ENCODE assay signal across 9 cellular contexts in the genomic region with DNA sequence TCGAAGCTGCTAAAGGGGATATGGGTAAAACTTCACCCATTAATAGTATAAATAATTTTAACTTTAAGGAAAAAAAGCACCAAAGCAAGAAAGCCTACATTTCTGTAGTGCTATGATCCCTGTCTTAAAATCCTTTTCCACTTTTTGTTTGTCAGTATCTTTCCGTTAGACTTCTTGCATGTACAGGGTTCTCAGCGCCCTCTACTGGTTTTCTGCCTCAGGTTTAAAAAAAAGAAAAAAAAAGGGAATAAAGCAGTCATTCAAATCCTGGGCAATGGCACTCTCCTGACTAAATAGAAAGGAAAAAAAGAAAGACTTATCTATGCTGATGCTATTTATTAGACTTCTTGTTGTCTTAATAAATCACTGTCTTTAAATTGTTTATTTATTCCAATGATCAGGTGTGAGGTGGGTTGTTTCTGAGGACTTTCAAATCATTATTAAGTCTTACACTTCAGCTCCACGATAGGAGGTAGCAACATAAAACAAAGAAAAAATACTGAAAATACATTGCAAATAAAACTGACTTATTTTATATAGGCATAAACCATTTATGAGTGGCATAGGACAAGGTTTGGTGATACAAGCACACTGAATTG.
DNase-seq lines count a peak whose midpoint lies in the region; ATAC-seq and TF ChIP-seq lines count a peak whose summit lies in the region.
"Had no signal": no experiment of that assay in that cellular context is flagged by ENCODE, and none has a peak within 500 bp of the region (broad histone marks: within the 10 kb centered on the region; RNA-seq: fewer than 3 reads in every experiment).

No MANE protein-coding gene starts in this region.

- no peak overlapping the region for H3K27ac ChIP-seq in CD4-positive, alpha-beta T cell (ENCODE audit: low read depth, low read length)
- H3K27ac ChIP-seq in GM23338 (ENCODE audit: low read depth) (no peak overlapping the region), WERI-Rb-1 (no peak overlapping the region)

- H3K27me3 ChIP-seq in CD4-positive, alpha-beta T cell (ENCODE audit: control insufficient read depth, insufficient read depth, low read length) = peaks cover 6% of the 10 kb centered on the region
- H3K27me3 ChIP-seq in GM23338 (ENCODE audit: insufficient read depth) = no peaks in the 10 kb centered on the region
- H3K27me3 ChIP-seq in WERI-Rb-1 (ENCODE audit: insufficient read depth, low read depth, severe bottlenecking) = no peaks in the 10 kb centered on the region

- H3K9me3 ChIP-seq in CD4-positive, alpha-beta T cell (ENCODE audit: control insufficient read depth, low read length) = no peaks in the 10 kb centered on the region
- H3K9me3 ChIP-seq in WERI-Rb-1 (ENCODE audit: severe bottlenecking) = no peaks in the 10 kb centered on the region

- H3F3A ChIP-seq in GM23338 (replicated peaks; ENCODE audit: low read depth) = no peaks in the 10 kb centered on the region

- H4K20me1 ChIP-seq in GM23338 (replicated peaks; ENCODE audit: insufficient read depth) = no peaks in the 10 kb centered on the region

- no peak for ATAC-seq in CD4-positive, alpha-beta T cell (ENCODE audit: poor library complexity)
- ATAC-seq in GM23338 (no peak; the same call in 2 of the 3 replicates), GM21423 (IDR thresholded peaks at IDR 0.05; ENCODE audit: unreplicated experiment) (no peak)
- ATAC-seq in activated T-helper 17 cell treated with anti-CD3 and anti-CD28 coated beads, Interleukin-2, amount 50 U/mL, for 72 hours (replicated peaks) = no peak
- ATAC-seq: T-cell had no signal

- intact Hi-C loops in CD4-positive, alpha-beta T cell (cut with DNase I, micrococcal nuclease) = loop anchor here (5.0 to 10.0 kb wide), 2 partner anchors 777 to 780 kb away; no protein-coding TSS in a partner anchor

- H3K27me3 Mint-ChIP-seq in CD4-positive, alpha-beta T cell = peaks cover 9% of the 10 kb centered on the region
- no peaks in the 10 kb centered on the region for H3K27me3 Mint-ChIP-seq in GM23338 (ENCODE audit: insufficient read depth, low read depth, poor library complexity)
- H3K27me3 Mint-ChIP-seq in activated T-helper 17 cell treated with anti-CD3 and anti-CD28 coated beads, Interleukin-2, amount 50 U/mL, for 72 hours = peaks cover 15% of the 10 kb centered on the region

- no peaks in the 10 kb centered on the region for H3K36me3 ChIP-seq in GM23338 (ENCODE audit: insufficient read depth)
- H3K36me3 ChIP-seq in WERI-Rb-1 = no peaks in the 10 kb centered on the region

- CTCF ChIA-PET in CD4-positive, alpha-beta T cell (lab: Charles Lee) = no interaction called here

- no peaks in the 10 kb centered on the region for H3K79me2 ChIP-seq in GM23338 (replicated peaks; ENCODE audit: insufficient read depth)

- H3K4me1 ChIP-seq in GM23338 (ENCODE audit: insufficient read depth) = no peaks in the 10 kb centered on the region

- no peaks in the 10 kb centered on the region for H3K9me3 Mint-ChIP-seq in CD4-positive, alpha-beta T cell
- H3K9me3 Mint-ChIP-seq in GM23338 = no peaks in the 10 kb centered on the region
- H3K9me3 Mint-ChIP-seq in activated T-helper 17 cell treated with anti-CD3 and anti-CD28 coated beads, Interleukin-2, amount 50 U/mL, for 72 hours = peaks cover 3% of the 10 kb centered on the region
- H3K9me3 Mint-ChIP-seq: T-cell had no signal

- no peaks in the 10 kb centered on the region for H3K36me3 Mint-ChIP-seq in CD4-positive, alpha-beta T cell (ENCODE audit: low read depth)
- no peaks in the 10 kb centered on the region for H3K36me3 Mint-ChIP-seq in GM23338 (ENCODE audit: low read depth)
- no peaks in the 10 kb centered on the region for H3K36me3 Mint-ChIP-seq in activated T-helper 17 cell treated with anti-CD3 and anti-CD28 coated beads, Interleukin-2, amount 50 U/mL, for 72 hours (ENCODE audit: low read depth)
- H3K36me3 Mint-ChIP-seq: T-cell had no signal

- no peak overlapping the region for H3K27ac Mint-ChIP-seq in CD4-positive, alpha-beta T cell
- H3K27ac Mint-ChIP-seq in GM23338 = no peak overlapping the region
- H3K27ac Mint-ChIP-seq in activated T-helper 17 cell treated with anti-CD3 and anti-CD28 coated beads, Interleukin-2, amount 50 U/mL, for 72 hours = no peak overlapping the region
- H3K27ac Mint-ChIP-seq: T-cell had no signal

- no peaks in the 10 kb centered on the region for H3K4me1 Mint-ChIP-seq in CD4-positive, alpha-beta T cell (ENCODE audit: low read depth)
- peaks cover 5% of the 10 kb centered on the region; the same call in 2 of the 3 replicates for H3K4me1 Mint-ChIP-seq in GM23338
- H3K4me1 Mint-ChIP-seq in activated T-helper 17 cell treated with anti-CD3 and anti-CD28 coated beads, Interleukin-2, amount 50 U/mL, for 72 hours = no peaks in the 10 kb centered on the region
- H3K4me1 Mint-ChIP-seq: T-cell had no signal

- POLR2A ChIA-PET in CD4-positive, alpha-beta T cell (lab: Charles Lee) = interaction anchor here (0.6 kb wide), 1 partner anchor 828 kb away, joined by 3 read pairs; no protein-coding TSS in a partner anchor

- peak in 2 of 10 experiments; percentile 0 to 2 for DNase-seq in CD4-positive, alpha-beta T cell
- peak; percentile 79 for DNase-seq in GM23338 (ENCODE audit: low spot score)
- DNase-seq in NCI-H2171 treated with DMSO at 0.1 percent for 48 hours (lab: John Stamatoyannopoulos, UW) = peak; percentile 64
- DNase-seq in WERI-Rb-1 = peak; percentile 81
- peak; percentile 80 for DNase-seq in globus pallidus (ENCODE audit: low spot score)
- DNase-seq in smooth muscle cell of the brain vasculature (ENCODE audit: low read depth, low spot score) = peak; percentile 49

- no peak overlapping the region for H3K4me3 ChIP-seq in GM23338
- H3K4me3 ChIP-seq in WERI-Rb-1 (ENCODE audit: low read depth, low read length) = no peak overlapping the region

- no peak overlapping the region for H2AFZ ChIP-seq in GM23338

- peak; percentile 55 for TF ChIP-seq CTCF in CD4-positive, alpha-beta T cell (IDR thresholded peaks at IDR 0.05)
- peak; percentile 72 to 95 for TF ChIP-seq CTCF in GM23338 (conservative IDR thresholded peaks at IDR 0.05; ENCODE audit: low read depth in 2 of 2)
- peak; percentile 82 for TF ChIP-seq CTCF in WERI-Rb-1 (IDR thresholded peaks at IDR 0.05; ENCODE audit: low read depth, low read length)

- H3K4me3 Mint-ChIP-seq in CD4-positive, alpha-beta T cell = no peak overlapping the region
- no peak overlapping the region for H3K4me3 Mint-ChIP-seq in GM23338
- no peak overlapping the region for H3K4me3 Mint-ChIP-seq in activated T-helper 17 cell treated with anti-CD3 and anti-CD28 coated beads, Interleukin-2, amount 50 U/mL, for 72 hours
- H3K4me3 Mint-ChIP-seq: T-cell had no signal

- peaks cover 5% of the 10 kb centered on the region; the same call in 1 of the 2 replicates for H3K9me2 ChIP-seq in GM23338 (ENCODE audit: insufficient read depth)

- H3K4me2 ChIP-seq in GM23338 = no peak overlapping the region

TF ChIP-seq in GM23338, 12 proteins besides CTCF, POLR2A, EP300 and RAD21 (continues in another document):
- no peak for TF ChIP-seq NANOG (IDR thresholded peaks at IDR 0.05; ENCODE audit: borderline replicate concordance)
- no peak for TF ChIP-seq ZNF114 (CRISPR knock-in tag; IDR thresholded peaks at IDR 0.05)
- no peak for TF ChIP-seq STAT1 (IDR thresholded peaks at IDR 0.05; ENCODE audit: unreplicated experiment)
- TF ChIP-seq CREB1 (CRISPR knock-in tag; IDR thresholded peaks at IDR 0.05; ENCODE audit: low read depth) = no peak
- TF ChIP-seq, protein P1, sequence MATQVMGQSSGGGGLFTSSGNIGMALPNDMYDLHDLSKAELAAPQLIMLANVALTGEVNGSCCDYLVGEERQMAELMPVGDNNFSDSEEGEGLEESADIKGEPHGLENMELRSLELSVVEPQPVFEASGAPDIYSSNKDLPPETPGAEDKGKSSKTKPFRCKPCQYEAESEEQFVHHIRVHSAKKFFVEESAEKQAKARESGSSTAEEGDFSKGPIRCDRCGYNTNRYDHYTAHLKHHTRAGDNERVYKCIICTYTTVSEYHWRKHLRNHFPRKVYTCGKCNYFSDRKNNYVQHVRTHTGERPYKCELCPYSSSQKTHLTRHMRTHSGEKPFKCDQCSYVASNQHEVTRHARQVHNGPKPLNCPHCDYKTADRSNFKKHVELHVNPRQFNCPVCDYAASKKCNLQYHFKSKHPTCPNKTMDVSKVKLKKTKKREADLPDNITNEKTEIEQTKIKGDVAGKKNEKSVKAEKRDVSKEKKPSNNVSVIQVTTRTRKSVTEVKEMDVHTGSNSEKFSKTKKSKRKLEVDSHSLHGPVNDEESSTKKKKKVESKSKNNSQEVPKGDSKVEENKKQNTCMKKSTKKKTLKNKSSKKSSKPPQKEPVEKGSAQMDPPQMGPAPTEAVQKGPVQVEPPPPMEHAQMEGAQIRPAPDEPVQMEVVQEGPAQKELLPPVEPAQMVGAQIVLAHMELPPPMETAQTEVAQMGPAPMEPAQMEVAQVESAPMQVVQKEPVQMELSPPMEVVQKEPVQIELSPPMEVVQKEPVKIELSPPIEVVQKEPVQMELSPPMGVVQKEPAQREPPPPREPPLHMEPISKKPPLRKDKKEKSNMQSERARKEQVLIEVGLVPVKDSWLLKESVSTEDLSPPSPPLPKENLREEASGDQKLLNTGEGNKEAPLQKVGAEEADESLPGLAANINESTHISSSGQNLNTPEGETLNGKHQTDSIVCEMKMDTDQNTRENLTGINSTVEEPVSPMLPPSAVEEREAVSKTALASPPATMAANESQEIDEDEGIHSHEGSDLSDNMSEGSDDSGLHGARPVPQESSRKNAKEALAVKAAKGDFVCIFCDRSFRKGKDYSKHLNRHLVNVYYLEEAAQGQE (IDR thresholded peaks at IDR 0.05; ENCODE audit: unreplicated experiment) = no peak
- TF ChIP-seq EZH2 (IDR thresholded peaks at IDR 0.05; ENCODE audit: low read depth, unreplicated experiment) = no peak
- TF ChIP-seq ZNF331 (CRISPR knock-in tag; IDR thresholded peaks at IDR 0.05; ENCODE audit: low read depth) = no peak
- TF ChIP-seq EZH2phosphoT487 (IDR thresholded peaks at IDR 0.05; ENCODE audit: unreplicated experiment) = no peak
